Comparison of ENCODE assay signal across 15 cellular contexts in the genomic region with DNA sequence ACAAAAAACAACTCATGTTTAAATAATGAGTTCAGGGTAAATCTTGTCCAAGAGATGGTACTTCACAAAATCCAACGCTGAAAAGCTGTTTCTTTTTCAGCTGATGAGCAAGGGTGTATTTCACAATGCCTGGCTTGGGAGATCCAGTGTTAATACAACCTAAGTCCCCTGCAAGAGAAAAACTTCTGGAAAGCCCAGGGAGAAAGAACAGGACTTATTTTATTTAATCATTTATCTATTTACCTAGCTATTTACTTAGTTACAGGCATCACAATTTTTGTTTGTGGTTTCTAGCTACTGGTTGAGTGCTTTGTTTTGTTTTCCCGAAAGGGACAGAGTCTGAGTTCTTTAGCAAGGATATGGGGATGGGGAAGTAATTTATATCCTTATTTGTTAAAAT.
"Had no signal": no experiment of that assay in that cellular context is flagged by ENCODE, and none has a peak within 500 bp of the region (broad histone marks: within the 10 kb centered on the region; RNA-seq: fewer than 3 reads in every experiment).

No MANE protein-coding gene starts in this region.

- H3K4me3 ChIP-seq: coronary artery, heart right ventricle, neural progenitor cell, right atrium auricular region, spleen had no signal

- H3K9me3 ChIP-seq: right atrium auricular region, spleen had no signal

- H3K36me3 ChIP-seq: heart right ventricle, neural progenitor cell, right atrium auricular region, spleen had no signal

- H3K4me2 ChIP-seq: neural progenitor cell had no signal

- H3K9ac ChIP-seq: neural progenitor cell had no signal

- DNase-seq: activated B cell treated with CpG ODN at 0.5 μM for 24 hours; activated CD4-positive, alpha-beta T cell treated with anti-CD3 and anti-CD28 coated beads, Interleukin-2, amount 10 ng/mL, durations not matched to agents 24 days and 14 days; activated naive CD4-positive, alpha-beta T cell treated with Interleukin-2 at 50 U/mL for 16 hours; activated naive CD8-positive, alpha-beta T cell treated with anti-CD3 and anti-CD28 coated beads, Interleukin-2, amount 50 U/mL, for 24 hours; caudate nucleus; effector CD4-positive, alpha-beta T cell; foreskin melanocyte; heart right ventricle; left ventricle myocardium superior; spleen; stimulated activated CD4-positive, alpha-beta T cell treated with anti-CD3 and anti-CD28 coated beads, Interleukin-1b, Interleukin-23, amount 100 ng/mL, for 48 hours; trophoblast cell had no signal

- H3K27me3 ChIP-seq: heart right ventricle, neural progenitor cell, right atrium auricular region, spleen had no signal

- H3K27ac ChIP-seq: coronary artery, heart right ventricle, neural progenitor cell, right atrium auricular region, spleen had no signal

- H3K4me1 ChIP-seq: heart right ventricle, neural progenitor cell, right atrium auricular region, spleen had no signal

- H2AFZ ChIP-seq: neural progenitor cell had no signal
